11 cellular contexts compared by ENCODE assay signal in the genomic region with DNA sequence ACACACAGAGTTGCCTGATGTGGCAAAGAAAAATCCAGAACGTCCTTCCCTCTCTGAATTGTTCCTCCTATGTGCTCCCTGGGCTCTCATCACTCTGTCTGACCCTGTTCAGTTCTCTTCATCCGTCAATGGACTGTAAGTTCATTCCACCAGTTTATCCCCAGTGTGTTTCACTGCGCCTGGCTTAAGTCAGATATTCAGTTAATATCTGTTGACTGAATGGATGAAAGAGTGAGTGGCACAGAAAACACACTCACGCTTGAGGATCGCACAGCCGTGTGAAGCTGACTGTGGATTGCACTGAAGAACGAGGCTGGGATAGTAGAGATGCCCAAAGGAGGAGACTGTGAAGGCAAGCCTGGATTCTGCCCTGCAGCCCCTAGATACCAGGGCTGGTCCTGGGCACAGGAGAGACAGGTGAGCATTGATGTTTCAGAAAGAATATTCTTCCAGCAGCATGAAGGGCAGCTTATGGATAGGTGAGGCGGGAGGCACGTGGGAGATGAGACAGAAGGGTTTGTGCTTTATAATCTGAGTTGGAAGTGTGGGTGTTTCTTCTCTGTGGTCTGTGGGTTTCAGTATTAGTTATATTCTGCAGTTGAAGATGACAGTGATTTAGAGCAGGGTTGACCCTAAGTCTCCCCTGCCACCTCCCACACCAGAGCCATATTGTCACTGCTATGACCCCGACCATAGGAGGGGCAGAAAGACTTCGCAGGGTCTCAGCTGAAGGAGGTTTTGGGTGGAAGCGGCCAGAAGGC.
DNase-seq lines count a peak whose midpoint lies in the region; ATAC-seq and TF ChIP-seq lines count a peak whose summit lies in the region.
"Had no signal": no experiment of that assay in that cellular context is flagged by ENCODE, and none has a peak within 500 bp of the region (broad histone marks: within the 10 kb centered on the region; RNA-seq: fewer than 3 reads in every experiment).

No MANE protein-coding gene starts in this region.

- DNase-seq in hepatocyte (ENCODE audit: low spot score), result no peak
- DNase-seq in amniotic stem cell (lab: John Stamatoyannopoulos, UW), result no peak
- DNase-seq in kidney glomerular epithelial cell (lab: John Stamatoyannopoulos, UW), result no peak
- DNase-seq in COR-L47 (lab: John Stamatoyannopoulos, UW), result no peak
- DNase-seq: MG63; stimulated activated CD4-positive, alpha-beta T cell treated with anti-CD3 and anti-CD28 coated beads, Interleukin-12 subunit alpha, Interleukin-12 subunit beta, amount 100 ng/mL, for 4 hours; SW 1271 had no signal

- no peaks in the 10 kb centered on the region for H3K36me3 ChIP-seq in hepatocyte (replicated peaks; ENCODE audit: insufficient read depth, low read depth)
- H3K36me3 ChIP-seq: MG63, tibial nerve had no signal

- no peaks in the 10 kb centered on the region for H3K27me3 ChIP-seq in hepatocyte
- H3K27me3 ChIP-seq: MG63, tibial nerve had no signal

- no peak for TF ChIP-seq CTCF in hepatocyte (IDR thresholded peaks at IDR 0.05; ENCODE audit: poor library complexity)

- H3K79me2 ChIP-seq in hepatocyte, result no peaks in the 10 kb centered on the region

- ATAC-seq in GM18861 (IDR thresholded peaks at IDR 0.05; ENCODE audit: unreplicated experiment) (peak; percentile 99), GM21390 (IDR thresholded peaks at IDR 0.05; ENCODE audit: unreplicated experiment) (peak; percentile 97), HG03095 (IDR thresholded peaks at IDR 0.05; ENCODE audit: unreplicated experiment) (peak; percentile 97)

- H3K4me3 ChIP-seq in hepatocyte, result no peak overlapping the region
- H3K4me3 ChIP-seq: MG63, tibial nerve had no signal

- H2AFZ ChIP-seq in hepatocyte, result no peak overlapping the region

- H3K27ac ChIP-seq in hepatocyte, result peak overlapping the region; percentile 56
- H3K27ac ChIP-seq: tibial nerve had no signal

- H3K4me1 ChIP-seq in hepatocyte (ENCODE audit: insufficient read depth), result peaks cover 26% of the 10 kb centered on the region

- peak overlapping the region; percentile 52 for H3K4me2 ChIP-seq in hepatocyte

- H3K9me3 ChIP-seq in hepatocyte (ENCODE audit: low read depth), result no peaks in the 10 kb centered on the region
- H3K9me3 ChIP-seq: MG63, tibial nerve had no signal

- no peaks in the 10 kb centered on the region for H3K9me2 ChIP-seq in hepatocyte (replicated peaks; ENCODE audit: insufficient read depth)

- H4K20me1 ChIP-seq in hepatocyte (ENCODE audit: insufficient read depth, poor library complexity, severe bottlenecking), result no peaks in the 10 kb centered on the region

- WGBS in hepatocyte (ENCODE audit: low lambda C conversion rate, missing lambda C conversion rate), result 66% methylated on average over 12 of the region's 12 CpGs
